ENCODE assay signal across 2 cellular contexts in genomic region chr7:1546909-1547776, GRCh38.
TF ChIP-seq lines count a peak whose summit lies in the region.

No MANE protein-coding gene starts in this region.

TF ChIP-seq in A549, 52 proteins besides CTCF, POLR2A, EP300 and RAD21:
- TF ChIP-seq JUNB (IDR thresholded peaks at IDR 0.05) (no peak), GATA3 (IDR thresholded peaks at IDR 0.05; ENCODE audit: borderline replicate concordance) (no peak), MYC (IDR thresholded peaks at IDR 0.05; ENCODE audit: borderline replicate concordance, low read length) (no peak), ZNF302 (CRISPR knock-in tag; IDR thresholded peaks at IDR 0.05) (no peak), POLR2AphosphoS2 (conservative IDR thresholded peaks at IDR 0.05; ENCODE audit: low read length) (no peak; the same call in none of the 2 replicates), NR3C1 (IDR thresholded peaks at IDR 0.05) (no peak), PHF8 (IDR thresholded peaks at IDR 0.05; ENCODE audit: borderline replicate concordance, low read depth) (no peak), HOXA7 (CRISPR knock-in tag; IDR thresholded peaks at IDR 0.05) (peak; percentile 88), REST (IDR thresholded peaks at IDR 0.05) (peak; percentile 9; the same call in 1 of the 2 replicates), SMC3 (IDR thresholded peaks at IDR 0.05) (no peak), HDAC2 (IDR thresholded peaks at IDR 0.05) (no peak), FOSB (CRISPR knock-in tag; IDR thresholded peaks at IDR 0.05) (peak; percentile 88), JUN (IDR thresholded peaks at IDR 0.05) (0 out of 5 replicates have a peak, but pooled peaks of 1 of the 2 experiments have one; percentile 21)
- TF ChIP-seq, protein P1, sequence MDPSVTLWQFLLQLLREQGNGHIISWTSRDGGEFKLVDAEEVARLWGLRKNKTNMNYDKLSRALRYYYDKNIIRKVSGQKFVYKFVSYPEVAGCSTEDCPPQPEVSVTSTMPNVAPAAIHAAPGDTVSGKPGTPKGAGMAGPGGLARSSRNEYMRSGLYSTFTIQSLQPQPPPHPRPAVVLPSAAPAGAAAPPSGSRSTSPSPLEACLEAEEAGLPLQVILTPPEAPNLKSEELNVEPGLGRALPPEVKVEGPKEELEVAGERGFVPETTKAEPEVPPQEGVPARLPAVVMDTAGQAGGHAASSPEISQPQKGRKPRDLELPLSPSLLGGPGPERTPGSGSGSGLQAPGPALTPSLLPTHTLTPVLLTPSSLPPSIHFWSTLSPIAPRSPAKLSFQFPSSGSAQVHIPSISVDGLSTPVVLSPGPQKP (IDR thresholded peaks at IDR 0.05; ENCODE audit: low read depth, low read length): no peak
- TF ChIP-seq, protein P2, sequence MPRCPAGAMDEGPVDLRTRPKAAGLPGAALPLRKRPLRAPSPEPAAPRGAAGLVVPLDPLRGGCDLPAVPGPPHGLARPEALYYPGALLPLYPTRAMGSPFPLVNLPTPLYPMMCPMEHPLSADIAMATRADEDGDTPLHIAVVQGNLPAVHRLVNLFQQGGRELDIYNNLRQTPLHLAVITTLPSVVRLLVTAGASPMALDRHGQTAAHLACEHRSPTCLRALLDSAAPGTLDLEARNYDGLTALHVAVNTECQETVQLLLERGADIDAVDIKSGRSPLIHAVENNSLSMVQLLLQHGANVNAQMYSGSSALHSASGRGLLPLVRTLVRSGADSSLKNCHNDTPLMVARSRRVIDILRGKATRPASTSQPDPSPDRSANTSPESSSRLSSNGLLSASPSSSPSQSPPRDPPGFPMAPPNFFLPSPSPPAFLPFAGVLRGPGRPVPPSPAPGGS (IDR thresholded peaks at IDR 0.05): 0 out of 3 replicates have a peak, but pooled peaks have one; percentile 19
- TF ChIP-seq, protein P3, sequence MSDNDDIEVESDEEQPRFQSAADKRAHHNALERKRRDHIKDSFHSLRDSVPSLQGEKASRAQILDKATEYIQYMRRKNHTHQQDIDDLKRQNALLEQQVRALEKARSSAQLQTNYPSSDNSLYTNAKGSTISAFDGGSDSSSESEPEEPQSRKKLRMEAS (IDR thresholded peaks at IDR 0.05): 0 out of 2 replicates have a peak, but pooled peaks have one; percentile 16

TF ChIP-seq in K562, 482 proteins besides CTCF, POLR2A, EP300 and RAD21:
- TF ChIP-seq L3MBTL2 (IDR thresholded peaks at IDR 0.05) (no peak), RBFOX2 (IDR thresholded peaks at IDR 0.05; ENCODE audit: low read depth, low read length) (0 out of 2 replicates have a peak, but pooled peaks have one; percentile 4), NFIX (CRISPR knock-in tag; IDR thresholded peaks at IDR 0.05; ENCODE audit: low read depth) (no peak)
